ENCODE assay signal across 8 cellular contexts in the genomic region with DNA sequence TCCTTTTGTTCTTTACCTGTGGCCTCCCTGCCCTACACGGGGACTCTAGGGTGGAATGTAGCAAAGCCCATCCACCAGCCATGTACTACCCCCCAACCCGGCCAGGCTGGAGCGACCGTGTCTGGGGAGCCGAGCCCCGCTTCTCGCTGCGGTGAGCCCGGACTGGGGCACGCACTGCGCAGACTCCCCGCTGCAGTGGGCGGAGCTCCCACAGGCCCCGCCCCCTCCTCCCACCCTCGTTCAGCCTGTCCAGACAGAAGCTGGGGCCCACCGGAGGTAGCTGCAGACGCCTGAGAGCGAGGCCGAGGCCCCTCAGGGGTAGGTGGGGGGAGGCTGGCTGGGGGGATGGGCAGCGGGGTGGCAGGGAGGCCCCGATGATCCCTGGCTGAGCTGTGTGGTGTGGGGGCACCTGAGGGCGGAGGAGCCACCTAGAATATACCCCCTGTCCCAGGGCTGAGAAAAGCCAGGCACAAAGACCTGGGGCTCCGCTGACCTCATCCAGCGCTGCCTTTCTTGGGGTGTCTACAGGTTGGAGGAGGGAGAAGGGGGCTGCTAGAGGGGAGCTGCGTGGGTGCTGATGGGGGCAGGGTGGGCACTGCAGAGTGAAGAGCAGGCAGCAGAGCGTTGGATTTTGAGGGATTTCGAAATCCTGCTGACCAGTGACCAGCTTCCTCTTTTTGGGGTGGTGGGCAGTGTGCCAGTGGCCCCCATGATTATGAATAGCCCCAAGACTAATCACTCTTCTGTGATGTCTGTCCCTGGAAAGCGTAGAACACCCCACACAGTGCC. TPM values are rescaled to one million over a fixed set of nuclear protein-coding genes. Genes with fewer than 3 reads are reported as not detected.
DNase-seq lines count a peak whose midpoint lies in the region; ATAC-seq and TF ChIP-seq lines count a peak whose summit lies in the region.

No MANE protein-coding gene starts in this region.

- H3K4me3 Mint-ChIP-seq in activated T-helper 17 cell treated with anti-CD3 and anti-CD28 coated beads, Interleukin-2, amount 50 U/mL, for 72 hours = peak overlapping the region; percentile 41

- peaks cover 15% of the 10 kb centered on the region for H3K4me1 Mint-ChIP-seq in activated T-helper 17 cell treated with anti-CD3 and anti-CD28 coated beads, Interleukin-2, amount 50 U/mL, for 72 hours

- H3K27ac ChIP-seq in foreskin keratinocyte (peak overlapping the region; percentile 5), temporal lobe (ENCODE audit: low read depth, low read length) (peak overlapping the region; percentile 52)

- in situ Hi-C loops in KBM-7 (cut with MboI; ENCODE audit: low pct_unique_long_range_greater_than_20kb, low sequenced_read_pairs) = no loop called here

- H3K4me1 ChIP-seq in ES-I3 (ENCODE audit: insufficient read depth, low read length) (peaks cover 9% of the 10 kb centered on the region; the same call in 1 of the 2 replicates), foreskin keratinocyte (peaks cover 5% of the 10 kb centered on the region), neuron (ENCODE audit: insufficient read depth, low read length) (peaks cover 23% of the 10 kb centered on the region)

- no peaks in the 10 kb centered on the region for H3K9me3 Mint-ChIP-seq in activated T-helper 17 cell treated with anti-CD3 and anti-CD28 coated beads, Interleukin-2, amount 50 U/mL, for 72 hours

- peak; percentile 45 for DNase-seq in NCI-H2196 treated with DMSO at 0.1 percent for 48 hours (lab: John Stamatoyannopoulos, UW; ENCODE audit: unreplicated experiment)
- peak in 1 of 2 donors; percentile 34 for DNase-seq in foreskin keratinocyte
- no peak for DNase-seq in KBM-7
- no peak for DNase-seq in NCI-H2081 treated with DMSO at 0.1 percent for 48 hours (lab: John Stamatoyannopoulos, UW)

- H3K36me3 Mint-ChIP-seq in activated T-helper 17 cell treated with anti-CD3 and anti-CD28 coated beads, Interleukin-2, amount 50 U/mL, for 72 hours (ENCODE audit: low read depth) = peaks cover 20% of the 10 kb centered on the region

- H3K27me3 Mint-ChIP-seq in activated T-helper 17 cell treated with anti-CD3 and anti-CD28 coated beads, Interleukin-2, amount 50 U/mL, for 72 hours = no peaks in the 10 kb centered on the region

- H3K9me3 ChIP-seq in ES-I3 (ENCODE audit: control insufficient read depth, insufficient read depth, low read length) = no peaks in the 10 kb centered on the region
- no peaks in the 10 kb centered on the region for H3K9me3 ChIP-seq in neuron (ENCODE audit: low read length)

- peak overlapping the region; percentile 68 for H3K4me3 ChIP-seq in neuron (ENCODE audit: low read length)

- H3K27ac Mint-ChIP-seq in activated T-helper 17 cell treated with anti-CD3 and anti-CD28 coated beads, Interleukin-2, amount 50 U/mL, for 72 hours = no peak overlapping the region

- peak overlapping the region; percentile 69 for H3K9ac ChIP-seq in ES-I3 (ENCODE audit: low read depth, low read length)

- peak overlapping the region; percentile 74 for H2AFZ ChIP-seq in neuron (ENCODE audit: low read depth, low read length)

- peak; percentile 60 for ATAC-seq in activated T-helper 17 cell treated with anti-CD3 and anti-CD28 coated beads, Interleukin-2, amount 50 U/mL, for 72 hours (replicated peaks)
- peak; percentile 88 for ATAC-seq in foreskin keratinocyte

- no peaks in the 10 kb centered on the region for H3K27me3 ChIP-seq in foreskin keratinocyte
- H3K27me3 ChIP-seq in neuron (ENCODE audit: insufficient read depth, low read length) = no peaks in the 10 kb centered on the region

- TF ChIP-seq CTCF in foreskin keratinocyte (conservative IDR thresholded peaks at IDR 0.05) = no peak

- H3K36me3 ChIP-seq in ES-I3 (ENCODE audit: insufficient read depth, low read length) = peaks cover 12% of the 10 kb centered on the region
- peaks cover 22% of the 10 kb centered on the region for H3K36me3 ChIP-seq in neuron (ENCODE audit: insufficient read depth, low read length)

RNA-seq across cellular contexts. Expression of gene PLD3, which starts 17.3 kb away (rescaled TPM):
- 10 to 100 TPM; 59.7 to 78.3 TPM for total RNA-seq in activated T-helper 17 cell treated with anti-CD3 and anti-CD28 coated beads, Interleukin-2, amount 50 U/mL, for 72 hours
- 106 and 130 TPM in 2 replicates for total RNA-seq in foreskin keratinocyte
- 105 and 128 TPM in 2 replicates for polyA plus RNA-seq in foreskin keratinocyte
- 106 TPM for total RNA-seq in temporal lobe

RNA-seq across cellular contexts. Expression of gene C19orf47, which starts 17.6 kb away (rescaled TPM):
- total RNA-seq in activated T-helper 17 cell treated with anti-CD3 and anti-CD28 coated beads, Interleukin-2, amount 50 U/mL, for 72 hours = 10 to 100 TPM; 11.4 to 21.4 TPM
- 13.0 and 14.0 TPM in 2 replicates for total RNA-seq in foreskin keratinocyte
- 20.7 and 22.1 TPM in 2 replicates for polyA plus RNA-seq in foreskin keratinocyte
- total RNA-seq in temporal lobe = 7.1 TPM

RNA-seq across cellular contexts. Expression of gene HIPK4, which starts 24.2 kb away (rescaled TPM):
- not detected for total RNA-seq in activated T-helper 17 cell treated with anti-CD3 and anti-CD28 coated beads, Interleukin-2, amount 50 U/mL, for 72 hours
- total RNA-seq in foreskin keratinocyte (0.07 and 0.10 TPM in 2 replicates), temporal lobe (under 0.01 TPM)
- polyA plus RNA-seq in foreskin keratinocyte = 0.09 and 0.11 TPM in 2 replicates

RNA-seq across cellular contexts. Expression of gene PRX, which starts 47.4 kb away (rescaled TPM):
- total RNA-seq in activated T-helper 17 cell treated with anti-CD3 and anti-CD28 coated beads, Interleukin-2, amount 50 U/mL, for 72 hours = 1 to 10 TPM in 1 of 2 donors, under 1 TPM in 1; 0.82 to 1.3 TPM
- total RNA-seq in foreskin keratinocyte = 0.95 TPM in 2 replicates
- 0.53 and 0.77 TPM in 2 replicates for polyA plus RNA-seq in foreskin keratinocyte
- total RNA-seq in temporal lobe = 2.5 TPM

RNA-seq across cellular contexts. Expression of gene SERTAD1, which starts 60.0 kb away (rescaled TPM):
- 10 to 100 TPM; 14.3 to 34.4 TPM for total RNA-seq in activated T-helper 17 cell treated with anti-CD3 and anti-CD28 coated beads, Interleukin-2, amount 50 U/mL, for 72 hours
- 12.4 and 14.3 TPM in 2 replicates for total RNA-seq in foreskin keratinocyte
- 15.6 and 19.8 TPM in 2 replicates for polyA plus RNA-seq in foreskin keratinocyte
- 0.98 TPM for total RNA-seq in temporal lobe
